In genomic region chr22:39204216-39204615, GRCh38 we compare ENCODE assay signal across 21 cellular contexts. TPM values are rescaled to one million over a fixed set of nuclear protein-coding genes. Genes with fewer than 3 reads are reported as not detected.
"Had no signal": no experiment of that assay in that cellular context is flagged by ENCODE, and none has a peak within 500 bp of the region (broad histone marks: within the 10 kb centered on the region; RNA-seq: fewer than 3 reads in every experiment).

No MANE protein-coding gene starts in this region.

- H3K9ac ChIP-seq: parathyroid adenoma had no signal

- H3K27ac ChIP-seq: brain microvascular endothelial cell, esophagus muscularis mucosa, gastroesophageal sphincter, neutrophil, parathyroid adenoma, tibial nerve had no signal

- H2AFZ ChIP-seq: parathyroid adenoma had no signal

- H3K9me3 Mint-ChIP-seq: activated B cell treated with CpG ODN at 0.5 μM for 24 hours; activated CD4-positive, alpha-beta memory T cell treated with anti-CD3 and anti-CD28 coated beads for 36 hours had no signal

- DNase-seq: activated B cell treated with CpG ODN at 0.5 μM for 24 hours; activated CD4-positive, alpha-beta memory T cell treated with anti-CD3 and anti-CD28 coated beads for 36 hours; activated CD4-positive, alpha-beta T cell treated with anti-CD3 and anti-CD28 coated beads for 4 hours; activated naive CD4-positive, alpha-beta T cell; activated T-cell treated with anti-CD3 and anti-CD28 coated beads for 4 hours; brain microvascular endothelial cell; central memory CD4-positive, alpha-beta T cell; cortex of kidney; left ventricle myocardium superior; naive thymus-derived CD8-positive, alpha-beta T cell; stimulated activated CD4-positive, alpha-beta T cell treated with anti-CD3 and anti-CD28 coated beads, Interleukin-2, amount 100 ng/mL, for 24 hours; stimulated activated naive CD4-positive, alpha-beta T cell treated with Interleukin-2 at 50 U/mL for 16 hours; T-helper 1 cell; T-helper 9 cell had no signal

- H3K36me3 ChIP-seq: brain microvascular endothelial cell, esophagus muscularis mucosa, gastroesophageal sphincter, heart left ventricle, neutrophil, tibial nerve had no signal

- H3K27ac Mint-ChIP-seq: activated B cell treated with CpG ODN at 0.5 μM for 24 hours; activated CD4-positive, alpha-beta memory T cell treated with anti-CD3 and anti-CD28 coated beads for 36 hours; memory B cell had no signal

- H3K27me3 ChIP-seq: brain microvascular endothelial cell, heart left ventricle, tibial nerve had no signal

- H3K9me3 ChIP-seq: esophagus muscularis mucosa, gastroesophageal sphincter, heart left ventricle, neutrophil, tibial nerve had no signal

- ATAC-seq: gastroesophageal sphincter; heart left ventricle; left ventricle myocardium superior; naive thymus-derived CD8-positive, alpha-beta T cell had no signal

- H3K4me3 Mint-ChIP-seq: activated B cell treated with CpG ODN at 0.5 μM for 24 hours; activated CD4-positive, alpha-beta memory T cell treated with anti-CD3 and anti-CD28 coated beads for 36 hours; memory B cell; naive thymus-derived CD8-positive, alpha-beta T cell had no signal

- H3K4me3 ChIP-seq: esophagus muscularis mucosa, gastroesophageal sphincter, heart left ventricle, tibial nerve had no signal

- H3K36me3 Mint-ChIP-seq: activated CD4-positive, alpha-beta memory T cell treated with anti-CD3 and anti-CD28 coated beads for 36 hours; naive thymus-derived CD8-positive, alpha-beta T cell had no signal

- H3K4me1 ChIP-seq: gastroesophageal sphincter, parathyroid adenoma had no signal

RNA-seq across cellular contexts. Expression of gene PDGFB, which starts 40.6 kb away (rescaled TPM):
- total RNA-seq: activated B cell treated with CpG ODN at 0.5 μM for 24 hours had no signal
